ENCODE assay signal across 8 cellular contexts in genomic region chr5:58459860-58460726, GRCh38. TPM values are rescaled to one million over a fixed set of nuclear protein-coding genes. Genes with fewer than 3 reads are reported as not detected.
DNase-seq lines count a peak whose midpoint lies in the region; ATAC-seq, FAIRE-seq and TF ChIP-seq lines count a peak whose summit lies in the region.

TSS of gene PLK2 (minus strand) at chr5:58460086. CDS start at chr5:58459959, 127 bp downstream.

- H3K4me3 ChIP-seq in KMS-11 (IDR thresholded peaks at IDR 0.05; ENCODE audit: insufficient read depth, low read depth, low read length) = no peak within 1 kb of the TSS
- peak within 1 kb of the TSS; percentile 86 to 97 for H3K4me3 ChIP-seq in right atrium auricular region

- DNase-seq in T-helper 17 cell (peak; percentile 86 to 91 (median 88)), right atrium auricular region (ENCODE audit: low spot score) (peak; percentile 98), putamen (ENCODE audit: low spot score) (peak; percentile 96), urothelium cell line (ENCODE audit: low spot score) (peak; percentile 67)

- H3K36me3 ChIP-seq in ES-I3 (ENCODE audit: insufficient read depth, low read length) (peaks cover 35% of the 10 kb centered on the region), KMS-11 (ENCODE audit: insufficient read depth) (no peaks in the 10 kb centered on the region), right atrium auricular region (peaks cover 35% of the 10 kb centered on the region)

- H3K4me1 ChIP-seq in ES-I3 (ENCODE audit: insufficient read depth, low read length) (peaks cover 3% of the 10 kb centered on the region; the same call in 1 of the 2 replicates), KMS-11 (ENCODE audit: low read depth, poor library complexity, severe bottlenecking) (peaks cover 11% of the 10 kb centered on the region), right atrium auricular region (peaks cover 0 to 22% of the 10 kb centered on the region in 2 donors)

- peak; percentile 74 for FAIRE-seq in urothelium cell line (lab: Jason Lieb, UNC)

- peak within 1 kb of the TSS; percentile 56 for H3K4me2 ChIP-seq in KMS-11

- H3K36me3 Mint-ChIP-seq in T-helper 17 cell (ENCODE audit: low read depth) = no peaks in the 10 kb centered on the region

- H3K27me3 ChIP-seq in KMS-11 (ENCODE audit: insufficient read depth, low read depth) (no peaks in the 10 kb centered on the region), right atrium auricular region (no peaks in the 10 kb centered on the region)

- peaks cover 26% of the 10 kb centered on the region for H3K27me3 Mint-ChIP-seq in T-helper 17 cell

- H3K27ac Mint-ChIP-seq in T-helper 17 cell = peak within 1 kb of the TSS; percentile 86

- H3K4me1 Mint-ChIP-seq in T-helper 17 cell = peaks cover 9% of the 10 kb centered on the region

- H2AFZ ChIP-seq in KMS-11 (ENCODE audit: low read depth) = peak within 1 kb of the TSS; percentile 93

- TF ChIP-seq CTCF in KMS-11 (conservative IDR thresholded peaks at IDR 0.05; ENCODE audit: low read depth, low read length) (no peak), right atrium auricular region (IDR thresholded peaks at IDR 0.05) (peak; percentile 16 to 34)

- H3K27ac ChIP-seq in KMS-11 (peak within 1 kb of the TSS; percentile 79), angular gyrus (ENCODE audit: low read depth, low read length) (peak within 1 kb of the TSS; percentile 84), right atrium auricular region (peak within 1 kb of the TSS; percentile 99)

- H3K4me3 Mint-ChIP-seq in T-helper 17 cell = peak within 1 kb of the TSS; percentile 87

- ATAC-seq in GM21786 (IDR thresholded peaks at IDR 0.05; ENCODE audit: unreplicated experiment) (peak; percentile 63), T-helper 17 cell (peak; percentile 83)

- H3K9me3 ChIP-seq in ES-I3 (ENCODE audit: control insufficient read depth, insufficient read depth, low read length) (no peaks in the 10 kb centered on the region), T-helper 17 cell (ENCODE audit: control insufficient read depth, low read length, poor library complexity, severe bottlenecking) (no peaks in the 10 kb centered on the region), right atrium auricular region (no peaks in the 10 kb centered on the region)

- H4K20me1 ChIP-seq in KMS-11 (ENCODE audit: insufficient read depth) = no peaks in the 10 kb centered on the region

- H3K9ac ChIP-seq in ES-I3 (ENCODE audit: low read depth, low read length) (peak within 1 kb of the TSS; percentile 71), KMS-11 (peak within 1 kb of the TSS; percentile 93)

- H3K79me2 ChIP-seq in KMS-11 (ENCODE audit: insufficient read depth, low read depth) = no peaks in the 10 kb centered on the region

RNA-seq across cellular contexts. Expression of gene PLK2, which starts in this region (rescaled TPM):
- total RNA-seq in T-helper 17 cell = 10 to 100 TPM; 15.8 to 24.3 TPM
- 100 to 1,000 TPM in 1 of 2 donors, 10 to 100 TPM in 1; 63.3 to 138 TPM for total RNA-seq in right atrium auricular region
